ENCODE assay signal across 1 cellular context in genomic region chr2:125643585-125643984, GRCh38.
TF ChIP-seq lines count a peak whose summit lies in the region.

No MANE protein-coding gene starts in this region.

TF ChIP-seq in H1, 55 proteins besides CTCF, POLR2A, EP300 and RAD21:
- TF ChIP-seq SUZ12 (IDR thresholded peaks at IDR 0.05; ENCODE audit: low read length) (no peak), SRF (IDR thresholded peaks at IDR 0.05; ENCODE audit: low read depth, low read length) (no peak), NANOG (IDR thresholded peaks at IDR 0.05; ENCODE audit: insufficient read depth, low read depth, low read length, poor library complexity, severe bottlenecking) (no peak), MAX (IDR thresholded peaks at IDR 0.05) (no peak), HDAC6 (IDR thresholded peaks at IDR 0.05; ENCODE audit: low read depth, low read length) (no peak), CHD7 (IDR thresholded peaks at IDR 0.05; ENCODE audit: insufficient replicate concordance, low read length) (no peak), RBBP5 (IDR thresholded peaks at IDR 0.05; ENCODE audit: borderline replicate concordance, low read depth, low read length) (no peak), MAFK (IDR thresholded peaks at IDR 0.05; ENCODE audit: low read depth, low read length) (no peak), GABPA (IDR thresholded peaks at IDR 0.05; ENCODE audit: borderline replicate concordance, insufficient read depth, low read length) (no peak), CHD1 (IDR thresholded peaks at IDR 0.05; ENCODE audit: low read depth, low read length) (no peak), BRCA1 (IDR thresholded peaks at IDR 0.05; ENCODE audit: low read depth, low read length) (no peak), BACH1 (IDR thresholded peaks at IDR 0.05; ENCODE audit: low read length) (no peak), TAF7 (optimal IDR thresholded peaks at IDR 0.05; ENCODE audit: borderline replicate concordance, low read depth, low read length) (no peak)
